ENCODE assay signal across 7 cellular contexts in the genomic region with DNA sequence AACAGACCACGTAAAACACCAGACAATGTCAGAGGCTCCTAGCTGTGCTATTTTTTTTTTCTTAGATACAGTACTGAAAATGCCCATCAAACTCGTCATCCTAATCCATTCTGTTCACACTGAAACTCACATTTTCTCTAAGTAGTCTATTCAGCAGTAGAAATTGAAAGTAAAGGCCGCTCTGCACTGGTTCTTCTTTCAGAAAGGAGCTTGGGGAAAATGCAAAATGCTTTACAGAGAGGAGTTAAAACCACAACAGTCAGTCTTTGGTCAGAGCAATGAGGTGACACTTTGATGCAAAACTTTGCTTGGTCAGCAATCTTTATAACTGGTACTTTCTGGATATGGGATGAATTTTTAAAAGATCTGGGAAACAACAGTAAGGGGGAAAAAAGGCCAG.
DNase-seq lines count a peak whose midpoint lies in the region; ATAC-seq lines count a peak whose summit lies in the region.

No MANE protein-coding gene starts in this region.

- DNase-seq in medulla oblongata (ENCODE audit: extremely low spot score) (peak; percentile 17), retina (no peak), NCI-H1694 treated with DMSO at 0.1 percent for 48 hours (lab: John Stamatoyannopoulos, UW) (no peak)
- no peak for DNase-seq in stimulated activated naive CD4-positive, alpha-beta T cell (lab: John Stamatoyannopoulos, UW)

- ATAC-seq in GM18873 (IDR thresholded peaks at IDR 0.05; ENCODE audit: low FRiP score, unreplicated experiment) = peak; percentile 88
- peak; percentile 93 for ATAC-seq in GM21717 (IDR thresholded peaks at IDR 0.05; ENCODE audit: unreplicated experiment)
- peak; percentile 85 for ATAC-seq in HG03469 (IDR thresholded peaks at IDR 0.05; ENCODE audit: unreplicated experiment)
